In genomic region chrX:51459125-51459524, GRCh38 we compare ENCODE assay signal across 10 cellular contexts. TPM values are rescaled to one million over a fixed set of nuclear protein-coding genes. Genes with fewer than 3 reads are reported as not detected.
DNase-seq lines count a peak whose midpoint lies in the region; ATAC-seq and TF ChIP-seq lines count a peak whose summit lies in the region.
"Had no signal": no experiment of that assay in that cellular context is flagged by ENCODE, and none has a peak within 500 bp of the region (broad histone marks: within the 10 kb centered on the region; RNA-seq: fewer than 3 reads in every experiment).

No MANE protein-coding gene starts in this region.

- no peak for ATAC-seq in activated CD8-positive, alpha-beta T cell treated with anti-CD3 and anti-CD28 coated beads, Interleukin-2, amount 10 ng/mL, durations not matched to agents 7 days and 5 days
- ATAC-seq in right lobe of liver (no peak), HG02759 (IDR thresholded peaks at IDR 0.05; ENCODE audit: unreplicated experiment) (no peak), HG03521 (IDR thresholded peaks at IDR 0.05; ENCODE audit: unreplicated experiment) (no peak), HG02798 (IDR thresholded peaks at IDR 0.05; ENCODE audit: poor library complexity, unreplicated experiment) (no peak)
- ATAC-seq: stimulated activated memory B cell treated with anti-CD40 and anti-IgM and Interleukin-4, amounts not matched to agents 10 μg/mL and 1 μg/mL and 100 μg/mL, for 72 hours had no signal

- H3T11ph ChIP-seq in H9 (ENCODE audit: low read length): no peak overlapping the region

- no peaks in the 10 kb centered on the region; a peak in 1 of 7 replicates for H3K36me3 Mint-ChIP-seq in H9 (ENCODE audit: insufficient read depth in 1 of 3, low read depth in 3 of 3)
- no peaks in the 10 kb centered on the region for H3K36me3 Mint-ChIP-seq in activated CD8-positive, alpha-beta T cell treated with anti-CD3 and anti-CD28 coated beads, Interleukin-2, amount 10 ng/mL, durations not matched to agents 7 days and 5 days (ENCODE audit: low read depth)
- H3K36me3 Mint-ChIP-seq: activated naive CD8-positive, alpha-beta T cell; naive B cell; stimulated activated memory B cell treated with anti-CD40 and anti-IgM and Interleukin-4, amounts not matched to agents 10 μg/mL and 1 μg/mL and 100 μg/mL, for 72 hours had no signal

- H4K5ac ChIP-seq in H9 (ENCODE audit: insufficient read length, low read depth, low read length): no peak overlapping the region

- no peak overlapping the region for H4K8ac ChIP-seq in H9 (replicated peaks; ENCODE audit: insufficient read length, low read depth, low read length)

- no peak overlapping the region for H3K4ac ChIP-seq in H9 (ENCODE audit: low read depth, low read length)

- peaks cover 55 to 62% of the 10 kb centered on the region in 2 experiments for H3K9me3 Mint-ChIP-seq in H9
- no peaks in the 10 kb centered on the region for H3K9me3 Mint-ChIP-seq in activated CD8-positive, alpha-beta T cell treated with anti-CD3 and anti-CD28 coated beads, Interleukin-2, amount 10 ng/mL, durations not matched to agents 7 days and 5 days (ENCODE audit: insufficient read depth)
- H3K9me3 Mint-ChIP-seq: stimulated activated memory B cell treated with anti-CD40 and anti-IgM and Interleukin-4, amounts not matched to agents 10 μg/mL and 1 μg/mL and 100 μg/mL, for 72 hours had no signal

- H2BK12ac ChIP-seq in H9 (ENCODE audit: insufficient read length, low read depth, low read length): no peak overlapping the region

- no peaks in the 10 kb centered on the region for H3K9me3 ChIP-seq in H9 (ENCODE audit: control insufficient read depth, low read depth, low read length)
- no peaks in the 10 kb centered on the region for H3K9me3 ChIP-seq in right lobe of liver

- H2BK20ac ChIP-seq in H9 (ENCODE audit: low read depth, low read length, poor library complexity, severe bottlenecking): no peak overlapping the region

- H2BK15ac ChIP-seq in H9 (ENCODE audit: low read depth, low read length): no peak overlapping the region

- no peaks in the 10 kb centered on the region for H4K20me1 ChIP-seq in H9 (ENCODE audit: control insufficient read depth, insufficient read depth, insufficient read length)

- no peak for TF ChIP-seq POLR2A in right lobe of liver (IDR thresholded peaks at IDR 0.05)

- H3K4me2 ChIP-seq in H9 (ENCODE audit: insufficient read depth, insufficient read length, low read length): no peak overlapping the region

- H3K79me1 ChIP-seq in H9 (ENCODE audit: insufficient read depth, low read depth, low read length, poor library complexity, severe bottlenecking): no peaks in the 10 kb centered on the region

- H2BK120ac ChIP-seq in H9 (ENCODE audit: low read depth, low read length, poor library complexity, severe bottlenecking): no peak overlapping the region

- no peaks in the 10 kb centered on the region for H3K27me3 ChIP-seq in H9 (ENCODE audit: insufficient read depth, low read length)
- H3K27me3 ChIP-seq in right lobe of liver: peaks cover 0 to 9% of the 10 kb centered on the region in 2 donors

- H3K23ac ChIP-seq in H9 (ENCODE audit: insufficient read length, low read depth, low read length): no peak overlapping the region

- no peaks in the 10 kb centered on the region for H3K36me3 ChIP-seq in right lobe of liver

- no CpG with 5 or more reads among the region's 1 CpG for WGBS in H9 (ENCODE audit: extremely low coverage, insufficient read length, low lambda C conversion rate)
- 0% methylated on average over 1 of the region's 1 CpG for WGBS in right lobe of liver (ENCODE audit: insufficient coverage, low coverage, low lambda C conversion rate, missing lambda C conversion rate)

- no peaks in the 10 kb centered on the region for H3K23me2 ChIP-seq in H9 (ENCODE audit: insufficient read length, low read depth, low read length, poor library complexity, severe bottlenecking)

- no peak overlapping the region for H2AK5ac ChIP-seq in H9 (ENCODE audit: insufficient read length, low read length)

- no peak overlapping the region for H3K18ac ChIP-seq in H9 (ENCODE audit: insufficient read length, low read depth, low read length)

- DNase-seq in DMS114 treated with DMSO at 0.1 percent for 48 hours (lab: John Stamatoyannopoulos, UW; ENCODE audit: unreplicated experiment) (peak; percentile 1), H9 (no peak), right lobe of liver (no peak)
- peak; percentile 30 for DNase-seq in activated CD8-positive, alpha-beta T cell treated with anti-CD3 and anti-CD28 coated beads, Interleukin-2, amount 10 ng/mL, durations not matched to agents 7 days and 5 days
- DNase-seq: naive B cell had no signal

- no peak overlapping the region for H3K4me3 ChIP-seq in right lobe of liver

- H3K4me1 ChIP-seq in H9 (ENCODE audit: insufficient read depth, low read length): no peaks in the 10 kb centered on the region; the same call in 1 of the 2 replicates
- no peaks in the 10 kb centered on the region for H3K4me1 ChIP-seq in right lobe of liver

- H3K27ac ChIP-seq in H9 (ENCODE audit: insufficient read length, low read depth, low read length) (no peak overlapping the region), right lobe of liver (no peak overlapping the region)

- no peak overlapping the region for H4K91ac ChIP-seq in H9 (ENCODE audit: insufficient read length, low read depth, low read length)

- H2BK5ac ChIP-seq in H9 (ENCODE audit: insufficient read length, low read length): no peak overlapping the region

- intact Hi-C loops in right lobe of liver (cut with DNase I): no loop called here

- no peaks in the 10 kb centered on the region for H3K79me2 ChIP-seq in H9 (ENCODE audit: insufficient read depth, low read length)

- no peak overlapping the region for H3K27ac Mint-ChIP-seq in H9
- no peak overlapping the region for H3K27ac Mint-ChIP-seq in activated CD8-positive, alpha-beta T cell treated with anti-CD3 and anti-CD28 coated beads, Interleukin-2, amount 10 ng/mL, durations not matched to agents 7 days and 5 days
- H3K27ac Mint-ChIP-seq: activated naive CD8-positive, alpha-beta T cell; naive B cell; stimulated activated memory B cell treated with anti-CD40 and anti-IgM and Interleukin-4, amounts not matched to agents 10 μg/mL and 1 μg/mL and 100 μg/mL, for 72 hours had no signal

- CTCF ChIA-PET in activated CD8-positive, alpha-beta T cell treated with anti-CD3 and anti-CD28 coated beads, Interleukin-2, amount 10 ng/mL, durations not matched to agents 7 days and 5 days (lab: Charles Lee): interaction anchor here (0.6 to 3.5 kb wide), 11 partner anchors 14 to 310 kb away, joined by 3 to 42 read pairs (median 3); no protein-coding TSS in a partner anchor

- TF ChIP-seq CTCF in H9 (conservative IDR thresholded peaks at IDR 0.05) (peak; percentile 69), right lobe of liver (IDR thresholded peaks at IDR 0.05) (peak; percentile 18 to 40 (median 37))

- H3K9ac ChIP-seq in H9 (ENCODE audit: extremely low read depth, insufficient read length, low read length): no peak overlapping the region

- no peaks in the 10 kb centered on the region for H3K27me3 Mint-ChIP-seq in H9 (ENCODE audit: low read depth)
- H3K27me3 Mint-ChIP-seq in activated CD8-positive, alpha-beta T cell treated with anti-CD3 and anti-CD28 coated beads, Interleukin-2, amount 10 ng/mL, durations not matched to agents 7 days and 5 days (ENCODE audit: low read depth): no peaks in the 10 kb centered on the region
- H3K27me3 Mint-ChIP-seq: activated naive CD8-positive, alpha-beta T cell; stimulated activated memory B cell treated with anti-CD40 and anti-IgM and Interleukin-4, amounts not matched to agents 10 μg/mL and 1 μg/mL and 100 μg/mL, for 72 hours had no signal

- peaks cover 7 to 23% of the 10 kb centered on the region in 2 experiments for H3K4me1 Mint-ChIP-seq in H9
- H3K4me1 Mint-ChIP-seq in activated CD8-positive, alpha-beta T cell treated with anti-CD3 and anti-CD28 coated beads, Interleukin-2, amount 10 ng/mL, durations not matched to agents 7 days and 5 days (ENCODE audit: low read depth): no peaks in the 10 kb centered on the region
- H3K4me1 Mint-ChIP-seq: naive B cell had no signal

- H3K14ac ChIP-seq in H9 (ENCODE audit: insufficient read depth, low read length): no peak overlapping the region

- no peak overlapping the region for H2AFZ ChIP-seq in H9 (ENCODE audit: low read length)

- POLR2A ChIA-PET in activated CD8-positive, alpha-beta T cell treated with anti-CD3 and anti-CD28 coated beads, Interleukin-2, amount 10 ng/mL, durations not matched to agents 7 days and 5 days (lab: Charles Lee): no interaction called here

- H3K56ac ChIP-seq in H9 (ENCODE audit: insufficient read length, low read depth, low read length): no peak overlapping the region

- no peak overlapping the region for H3K4me3 Mint-ChIP-seq in H9
- H3K4me3 Mint-ChIP-seq in activated CD8-positive, alpha-beta T cell treated with anti-CD3 and anti-CD28 coated beads, Interleukin-2, amount 10 ng/mL, durations not matched to agents 7 days and 5 days: no peak overlapping the region
- H3K4me3 Mint-ChIP-seq: activated naive CD8-positive, alpha-beta T cell; naive B cell; stimulated activated memory B cell treated with anti-CD40 and anti-IgM and Interleukin-4, amounts not matched to agents 10 μg/mL and 1 μg/mL and 100 μg/mL, for 72 hours had no signal

RNA-seq across cellular contexts. Expression of gene NUDT11, which starts 37.3 kb away (rescaled TPM):
- total RNA-seq in H9 (2021): 23.6 and 25.7 TPM in 2 replicates
- under 1 TPM; 0.29 to 0.47 TPM for total RNA-seq in activated CD8-positive, alpha-beta T cell treated with anti-CD3 and anti-CD28 coated beads, Interleukin-2, amount 10 ng/mL, durations not matched to agents 7 days and 5 days
- total RNA-seq in right lobe of liver: not detected

Comparison
In these comparisons a context has a peak if more than half of its experiments do, and no peak if none do; other contexts are left out.
1. DNase-seq: peak in DMS114 treated with DMSO at 0.1 percent for 48 hours (single experiment) and activated CD8-positive, alpha-beta T cell treated with anti-CD3 and anti-CD28 coated beads, Interleukin-2, amount 10 ng/mL, durations not matched to agents 7 days and 5 days (single experiment); none in H9 (single experiment) and right lobe of liver (0 of 3).
2. RNA of gene NUDT11, which starts 37.3 kb away (total RNA-seq): 23.6 to 25.7 TPM in H9; 0.29 to 0.47 TPM in activated CD8-positive, alpha-beta T cell treated with anti-CD3 and anti-CD28 coated beads, Interleukin-2, amount 10 ng/mL, durations not matched to agents 7 days and 5 days and not detected in right lobe of liver; every median in the first group is over 10 times any median in the second.